In the genomic region with DNA sequence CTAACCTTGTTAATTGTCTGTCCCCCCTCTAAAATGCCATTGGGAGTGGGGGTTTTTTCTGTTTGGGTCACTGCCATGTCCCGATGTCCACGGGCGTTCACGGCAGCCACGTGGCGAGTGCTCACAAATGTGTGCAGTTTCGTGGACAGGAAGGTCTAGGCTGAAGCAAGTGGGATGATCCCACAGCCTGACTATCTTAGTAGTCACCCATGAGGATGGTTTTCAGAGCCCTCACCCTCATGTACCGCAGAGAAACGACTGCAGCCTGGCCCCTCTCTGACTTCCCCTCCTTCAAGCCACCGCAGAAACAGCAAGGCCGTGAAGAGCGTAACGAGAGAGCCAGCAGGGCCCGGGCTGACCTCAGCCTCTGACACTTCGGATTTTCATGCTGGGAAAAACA, we compare ENCODE assay signal across 11 cellular contexts.
"Had no signal": no experiment of that assay in that cellular context is flagged by ENCODE, and none has a peak within 500 bp of the region (broad histone marks: within the 10 kb centered on the region; RNA-seq: fewer than 3 reads in every experiment).

No MANE protein-coding gene starts in this region.

- H3K9ac ChIP-seq: GM23248 had no signal

- H3K9me3 ChIP-seq: HAP-1 had no signal

- H2AFZ ChIP-seq: GM23248, GM23338 had no signal

- DNase-seq: GM23248, GOT3, H7, H9, HCEC 1CT, HFFc6 had no signal

- H3K4me1 ChIP-seq: HAP-1 had no signal

- H3K4me3 ChIP-seq: GM23248, GM23338, HAP-1 had no signal

- H3K36me3 ChIP-seq: HAP-1 had no signal

- H3K4me2 ChIP-seq: GM23338 had no signal

- H3K27ac ChIP-seq: GM23248 had no signal

- FAIRE-seq: H1, H54 had no signal

- ATAC-seq: GM23338, HCT116 had no signal
